Comparison of ENCODE assay signal across 16 cellular contexts in genomic region chr15:66721954-66722353, GRCh38. TPM values are rescaled to one million over a fixed set of nuclear protein-coding genes. Genes with fewer than 3 reads are reported as not detected.
DNase-seq lines count a peak whose midpoint lies in the region; ATAC-seq and TF ChIP-seq lines count a peak whose summit lies in the region.
"Had no signal": no experiment of that assay in that cellular context is flagged by ENCODE, and none has a peak within 500 bp of the region (broad histone marks: within the 10 kb centered on the region; RNA-seq: fewer than 3 reads in every experiment).

No MANE protein-coding gene starts in this region.

- H3K4me3 Mint-ChIP-seq in activated CD4-positive, alpha-beta T cell treated with anti-CD3 and anti-CD28 coated beads, Interleukin-2, amount 10 ng/mL, durations not matched to agents 7 days and 5 days = no peak overlapping the region
- no peak overlapping the region for H3K4me3 Mint-ChIP-seq in stimulated activated naive B cell treated with anti-CD40 and anti-IgM and Interleukin-4, amounts not matched to agents 10 μg/mL and 1 μg/mL and 100 μg/mL, for 72 hours

- H3K36me3 ChIP-seq in OCI-LY1 (ENCODE audit: insufficient read depth, low read length) = peaks cover 20% of the 10 kb centered on the region; the same call in 1 of the 2 replicates
- H3K36me3 ChIP-seq in mesodermal cell (ENCODE audit: control insufficient read depth, insufficient read depth, low read length) = peaks cover 100% of the 10 kb centered on the region
- H3K36me3 ChIP-seq in esophagus muscularis mucosa = peaks cover 0 to 22% (median 11%) of the 10 kb centered on the region in 4 donors
- H3K36me3 ChIP-seq: Peyer's patch had no signal

- H3K79me2 ChIP-seq in OCI-LY1 (ENCODE audit: insufficient read depth, low read length) = no peaks in the 10 kb centered on the region

- no peak for TF ChIP-seq EP300 in esophagus muscularis mucosa (IDR thresholded peaks at IDR 0.05)

- no peak for TF ChIP-seq CTCF in OCI-LY1 (IDR thresholded peaks at IDR 0.05; ENCODE audit: low read length)
- no peak for TF ChIP-seq CTCF in esophagus muscularis mucosa (IDR thresholded peaks at IDR 0.05)

- peaks cover 30% of the 10 kb centered on the region for H3K4me1 Mint-ChIP-seq in activated CD4-positive, alpha-beta T cell treated with anti-CD3 and anti-CD28 coated beads, Interleukin-2, amount 10 ng/mL, durations not matched to agents 7 days and 5 days
- H3K4me1 Mint-ChIP-seq in stimulated activated naive B cell treated with anti-CD40 and anti-IgM and Interleukin-4, amounts not matched to agents 10 μg/mL and 1 μg/mL and 100 μg/mL, for 72 hours = peaks cover 0 to 2% of the 10 kb centered on the region in 2 donors

- CTCF ChIA-PET in activated CD4-positive, alpha-beta T cell treated with anti-CD3 and anti-CD28 coated beads, Interleukin-2, amount 10 ng/mL, durations not matched to agents 7 days and 5 days (lab: Charles Lee) = interaction anchor here (1.3 to 2.8 kb wide), 3 partner anchors 10 to 15 kb away, joined by 4 to 15 read pairs (median 5); no protein-coding TSS in a partner anchor

- H3K4me2 ChIP-seq in OCI-LY1 (ENCODE audit: low read length) = peak overlapping the region; percentile 23; the same call in 1 of the 2 replicates
- H3K4me2 ChIP-seq: BLaER1 treated with 17β-estradiol and CSF1 and Interleukin-3, amounts not matched to agents 10 nM and 100 nM had no signal

- POLR2A ChIA-PET in activated CD4-positive, alpha-beta T cell treated with anti-CD3 and anti-CD28 coated beads, Interleukin-2, amount 10 ng/mL, durations not matched to agents 7 days and 5 days (lab: Charles Lee) = no interaction called here

- H4K20me1 ChIP-seq in OCI-LY1 (ENCODE audit: insufficient read depth, low read length) = no peaks in the 10 kb centered on the region

- H3K27me3 Mint-ChIP-seq in activated CD4-positive, alpha-beta T cell treated with anti-CD3 and anti-CD28 coated beads, Interleukin-2, amount 10 ng/mL, durations not matched to agents 7 days and 5 days = peaks cover 3% of the 10 kb centered on the region
- H3K27me3 Mint-ChIP-seq in stimulated activated naive B cell treated with anti-CD40 and anti-IgM and Interleukin-4, amounts not matched to agents 10 μg/mL and 1 μg/mL and 100 μg/mL, for 72 hours = peaks cover 42 to 47% of the 10 kb centered on the region in 2 donors

- H3K4me1 ChIP-seq in OCI-LY1 (ENCODE audit: insufficient read depth, low read length, severe bottlenecking) = peaks cover 56% of the 10 kb centered on the region
- peaks cover 40% of the 10 kb centered on the region for H3K4me1 ChIP-seq in mesodermal cell (ENCODE audit: control insufficient read depth, insufficient read depth, low read length, poor library complexity, severe bottlenecking)
- peaks cover 17 to 76% (median 33%) of the 10 kb centered on the region in 4 donors for H3K4me1 ChIP-seq in esophagus muscularis mucosa
- H3K4me1 ChIP-seq: Peyer's patch had no signal

- no peaks in the 10 kb centered on the region for H3K9me2 ChIP-seq in OCI-LY1 (ENCODE audit: low read depth, low read length)

- peak overlapping the region; percentile 96 for H3K27ac ChIP-seq in OCI-LY1 (ENCODE audit: low read depth, low read length, poor library complexity, severe bottlenecking)
- H3K27ac ChIP-seq in mesodermal cell (ENCODE audit: low read depth, low read length, severe bottlenecking) = peak overlapping the region; percentile 36
- H3K27ac ChIP-seq in esophagus muscularis mucosa (replicated peaks in 1 of 4) = no peak overlapping the region
- H3K27ac ChIP-seq: 22Rv1; BLaER1 treated with 17β-estradiol and CSF1 and Interleukin-3, amounts not matched to agents 10 nM and 100 nM; Peyer's patch had no signal

- TF ChIP-seq POLR2A in esophagus muscularis mucosa (IDR thresholded peaks at IDR 0.05; ENCODE audit: low read depth) = no peak

- H3K4me3 ChIP-seq in OCI-LY1 (ENCODE audit: low read depth, low read length, poor library complexity, severe bottlenecking) = no peak overlapping the region
- H3K4me3 ChIP-seq in mesodermal cell (ENCODE audit: extremely low read depth, insufficient read depth, low read length, poor library complexity, severe bottlenecking) = no peak overlapping the region
- no peak overlapping the region for H3K4me3 ChIP-seq in esophagus muscularis mucosa
- H3K4me3 ChIP-seq: BLaER1 treated with 17β-estradiol and CSF1 and Interleukin-3, amounts not matched to agents 10 nM and 100 nM; Peyer's patch had no signal

- no peak overlapping the region for H2AFZ ChIP-seq in OCI-LY1 (ENCODE audit: low read length)

- no peak for DNase-seq in activated CD4-positive, alpha-beta T cell treated with anti-CD3 and anti-CD28 coated beads, Interleukin-2, amount 10 ng/mL, durations not matched to agents 7 days and 5 days
- no peak for DNase-seq in activated CD4-positive, alpha-beta T cell treated with anti-CD3 and anti-CD28 coated beads for 1 hour
- DNase-seq in stimulated activated naive B cell treated with anti-CD40 and anti-IgM and Interleukin-4, amounts not matched to agents 10 μg/mL and 1 μg/mL and 100 μg/mL, for 72 hours = no peak
- no peak for DNase-seq in GM19240 (ENCODE audit: insufficient read length, low spot score)
- no peak for DNase-seq in esophagus muscularis mucosa (ENCODE audit: extremely low spot score)
- DNase-seq: DMS153, H7, NCI-H1048, NCI-H748 treated with DMSO at 0.1 percent for 48 hours, SHP77 treated with DMSO at 0.1 percent for 48 hours had no signal

- peaks cover 4% of the 10 kb centered on the region for H3K36me3 Mint-ChIP-seq in activated CD4-positive, alpha-beta T cell treated with anti-CD3 and anti-CD28 coated beads, Interleukin-2, amount 10 ng/mL, durations not matched to agents 7 days and 5 days (ENCODE audit: low read depth)
- H3K36me3 Mint-ChIP-seq in stimulated activated naive B cell treated with anti-CD40 and anti-IgM and Interleukin-4, amounts not matched to agents 10 μg/mL and 1 μg/mL and 100 μg/mL, for 72 hours = no peaks in the 10 kb centered on the region

- H3K9me3 Mint-ChIP-seq in activated CD4-positive, alpha-beta T cell treated with anti-CD3 and anti-CD28 coated beads, Interleukin-2, amount 10 ng/mL, durations not matched to agents 7 days and 5 days = no peaks in the 10 kb centered on the region
- H3K9me3 Mint-ChIP-seq in stimulated activated naive B cell treated with anti-CD40 and anti-IgM and Interleukin-4, amounts not matched to agents 10 μg/mL and 1 μg/mL and 100 μg/mL, for 72 hours = no peaks in the 10 kb centered on the region

- H3K27ac Mint-ChIP-seq in activated CD4-positive, alpha-beta T cell treated with anti-CD3 and anti-CD28 coated beads, Interleukin-2, amount 10 ng/mL, durations not matched to agents 7 days and 5 days = peak overlapping the region; percentile 63
- peak overlapping the region; percentile 20 for H3K27ac Mint-ChIP-seq in stimulated activated naive B cell treated with anti-CD40 and anti-IgM and Interleukin-4, amounts not matched to agents 10 μg/mL and 1 μg/mL and 100 μg/mL, for 72 hours

- H3K27me3 ChIP-seq in OCI-LY1 (ENCODE audit: insufficient read depth, low read length) (no peaks in the 10 kb centered on the region), esophagus muscularis mucosa (no peaks in the 10 kb centered on the region)
- H3K27me3 ChIP-seq: BLaER1 treated with 17β-estradiol and CSF1 and Interleukin-3, amounts not matched to agents 10 nM and 100 nM; Peyer's patch had no signal

- no peak for ATAC-seq in stimulated activated naive B cell treated with anti-CD40 and anti-IgM and Interleukin-4, amounts not matched to agents 10 μg/mL and 1 μg/mL and 100 μg/mL, for 72 hours (replicated peaks)
- no peak for ATAC-seq in HG02970 (IDR thresholded peaks at IDR 0.05; ENCODE audit: low FRiP score, unreplicated experiment)

- intact Hi-C loops in esophagus muscularis mucosa (cut with DNase I) = no loop called here

- H3K9ac ChIP-seq in OCI-LY1 (ENCODE audit: low read length) = peak overlapping the region; percentile 34; the same call in 1 of the 2 replicates
- H3K9ac ChIP-seq: BLaER1 treated with 17β-estradiol and CSF1 and Interleukin-3, amounts not matched to agents 10 nM and 100 nM had no signal

- H3F3A ChIP-seq in OCI-LY1 (ENCODE audit: insufficient read depth, low read length) = no peaks in the 10 kb centered on the region; the same call in 1 of the 2 replicates

- 78 to 87% methylated on average over 5 to 6 of the region's 6 CpGs for WGBS in mesodermal cell (ENCODE audit: insufficient coverage in 2 of 2), 2 experiments
- WGBS in esophagus muscularis mucosa = 85% methylated on average over 6 of the region's 6 CpGs

- H3K9me3 ChIP-seq in OCI-LY1 (ENCODE audit: low read length) = no peaks in the 10 kb centered on the region
- no peaks in the 10 kb centered on the region for H3K9me3 ChIP-seq in mesodermal cell (ENCODE audit: control insufficient read depth, low read length)
- H3K9me3 ChIP-seq in esophagus muscularis mucosa = no peaks in the 10 kb centered on the region
- H3K9me3 ChIP-seq: BLaER1 treated with 17β-estradiol and CSF1 and Interleukin-3, amounts not matched to agents 10 nM and 100 nM; Peyer's patch had no signal

RNA-seq across cellular contexts. Expression of gene SMAD6, which starts 19.9 kb away (rescaled TPM):
- under 1 TPM; 0.40 TPM for total RNA-seq in activated CD4-positive, alpha-beta T cell treated with anti-CD3 and anti-CD28 coated beads, Interleukin-2, amount 10 ng/mL, durations not matched to agents 7 days and 5 days
- 111 TPM for polyA plus RNA-seq in mesodermal cell (2013, experiment 1 of 2)
- polyA plus RNA-seq in mesodermal cell (2013, experiment 2 of 2) = 96.8 TPM
- 10 to 100 TPM in 3 of 4 donors, 1 to 10 TPM in 1; 9.4 to 18.9 (median 14.3) TPM for total RNA-seq in esophagus muscularis mucosa

Comparison
In these comparisons a context has a peak if more than half of its experiments do, and no peak if none do; other contexts are left out.
1. H3K27ac ChIP-seq: peak in OCI-LY1 (single experiment) and mesodermal cell (single experiment); none in esophagus muscularis mucosa (0 of 4).
2. RNA of gene SMAD6, which starts 19.9 kb away (total RNA-seq): 9.4 to 18.9 TPM in esophagus muscularis mucosa; 0.40 TPM in activated CD4-positive, alpha-beta T cell treated with anti-CD3 and anti-CD28 coated beads, Interleukin-2, amount 10 ng/mL, durations not matched to agents 7 days and 5 days; every median in the first group is over 4 times any median in the second.